In genomic region chr19:54266133-54266532, GRCh38 we compare ENCODE assay signal across 8 cellular contexts. TPM values are rescaled to one million over a fixed set of nuclear protein-coding genes. Genes with fewer than 3 reads are reported as not detected.
DNase-seq lines count a peak whose midpoint lies in the region; ATAC-seq and TF ChIP-seq lines count a peak whose summit lies in the region.

No MANE protein-coding gene starts in this region.

- peak; percentile 65 to 71 for ATAC-seq in activated T-cell treated with anti-CD3 and anti-CD28 coated beads, Interleukin-2, amount 50 U/mL, for 4 hours
- ATAC-seq in omental fat pad (ENCODE audit: low FRiP score) (no peak), thoracic aorta (ENCODE audit: insufficient number of reproducible peaks, low FRiP score, low read depth) (no peak), HG02840 (IDR thresholded peaks at IDR 0.05; ENCODE audit: low FRiP score, unreplicated experiment) (no peak)

- POLR2A ChIA-PET in HEK293T (lab: Yijun Ruan, JAX) = no interaction called here

- H3K9me3 ChIP-seq in thoracic aorta = no peaks in the 10 kb centered on the region

- H3K27ac Mint-ChIP-seq in CD14-positive monocyte = peak overlapping the region in 3 of 7 donors; percentile 30 to 84 (median 48)

- H3K36me3 Mint-ChIP-seq in CD14-positive monocyte = no peaks in the 10 kb centered on the region
- H3K36me3 Mint-ChIP-seq in activated T-cell treated with anti-CD3 and anti-CD28 coated beads, Interleukin-2, amount 50 U/mL, for 4 hours (ENCODE audit: insufficient read depth) = no peaks in the 10 kb centered on the region

- DNase-seq in CD14-positive monocyte (ENCODE audit: low spot score) (peak; percentile 76), HEK293T (ENCODE audit: extremely low spot score) (peak; percentile 80), OCI-M2 (lab: John Stamatoyannopoulos, UW; ENCODE audit: unreplicated experiment) (peak; percentile 13), fibroblast of villous mesenchyme (ENCODE audit: low read depth) (peak; percentile 65), omental fat pad (ENCODE audit: low spot score) (peak; percentile 88), thoracic aorta (ENCODE audit: low spot score) (no peak)
- peak; percentile 55 for DNase-seq in activated T-cell treated with anti-CD3 and anti-CD28 coated beads, Interleukin-2, amount 50 U/mL, for 4 hours

- H3K4me3 ChIP-seq in fibroblast of villous mesenchyme (ENCODE audit: low read depth, low read length) (no peak overlapping the region), thoracic aorta (no peak overlapping the region)

- CTCF ChIA-PET in HEK293T (lab: Yijun Ruan, JAX) = interaction anchor here (0.6 to 1.5 kb wide), 8 partner anchors 9 to 92 kb away, joined by 3 to 12 read pairs (median 3); partner anchors contain the start of genes LILRB5 and MBOAT7

- H3K4me1 Mint-ChIP-seq in CD14-positive monocyte = peaks cover 39% of the 10 kb centered on the region
- H3K4me1 Mint-ChIP-seq in activated T-cell treated with anti-CD3 and anti-CD28 coated beads, Interleukin-2, amount 50 U/mL, for 4 hours (ENCODE audit: low read depth) = no peaks in the 10 kb centered on the region

- H3K27me3 Mint-ChIP-seq in CD14-positive monocyte (ENCODE audit: low read depth in 3 of 3) = peaks cover 0 to 2% (median 0%) of the 10 kb centered on the region in 3 donors
- H3K27me3 Mint-ChIP-seq in activated T-cell treated with anti-CD3 and anti-CD28 coated beads, Interleukin-2, amount 50 U/mL, for 4 hours (ENCODE audit: low read depth) = peaks cover 15% of the 10 kb centered on the region

- no peaks in the 10 kb centered on the region for H3K4me1 ChIP-seq in thoracic aorta (ENCODE audit: control insufficient read depth in 1 of 2, low read depth in 2 of 2)

- intact Hi-C loops in CD14-positive monocyte (cut with micrococcal nuclease) = loop anchor here in 1 of 2 donors (2.0 to 10.0 kb wide), 2 partner anchors 15 to 49 kb away; partner anchors contain the start of genes LILRA5 and LILRB2

- peak overlapping the region in 1 of 2 donors; percentile 20 for H3K4me3 Mint-ChIP-seq in CD14-positive monocyte
- no peak overlapping the region for H3K4me3 Mint-ChIP-seq in activated T-cell treated with anti-CD3 and anti-CD28 coated beads, Interleukin-2, amount 50 U/mL, for 4 hours

- no peaks in the 10 kb centered on the region for H3K27me3 ChIP-seq in thoracic aorta (replicated peaks; ENCODE audit: insufficient read depth)

- TF ChIP-seq CTCF in CD14-positive monocyte (IDR thresholded peaks at IDR 0.05) = peak; percentile 88
- peak; percentile 73 for TF ChIP-seq CTCF in fibroblast of villous mesenchyme (IDR thresholded peaks at IDR 0.05; ENCODE audit: insufficient read depth, low read depth, low read length)
- no peak for TF ChIP-seq CTCF in omental fat pad (IDR thresholded peaks at IDR 0.05)
- peak; percentile 50 for TF ChIP-seq CTCF in thoracic aorta (IDR thresholded peaks at IDR 0.05)

- H3K36me3 ChIP-seq in thoracic aorta = no peaks in the 10 kb centered on the region

- no peak overlapping the region for H3K27ac ChIP-seq in thoracic aorta

- H3K9me3 Mint-ChIP-seq in CD14-positive monocyte = no peaks in the 10 kb centered on the region
- no peaks in the 10 kb centered on the region for H3K9me3 Mint-ChIP-seq in activated T-cell treated with anti-CD3 and anti-CD28 coated beads, Interleukin-2, amount 50 U/mL, for 4 hours

TF ChIP-seq in HEK293T, 16 proteins besides CTCF, POLR2A, EP300 and RAD21:
- TF ChIP-seq, protein P1, sequence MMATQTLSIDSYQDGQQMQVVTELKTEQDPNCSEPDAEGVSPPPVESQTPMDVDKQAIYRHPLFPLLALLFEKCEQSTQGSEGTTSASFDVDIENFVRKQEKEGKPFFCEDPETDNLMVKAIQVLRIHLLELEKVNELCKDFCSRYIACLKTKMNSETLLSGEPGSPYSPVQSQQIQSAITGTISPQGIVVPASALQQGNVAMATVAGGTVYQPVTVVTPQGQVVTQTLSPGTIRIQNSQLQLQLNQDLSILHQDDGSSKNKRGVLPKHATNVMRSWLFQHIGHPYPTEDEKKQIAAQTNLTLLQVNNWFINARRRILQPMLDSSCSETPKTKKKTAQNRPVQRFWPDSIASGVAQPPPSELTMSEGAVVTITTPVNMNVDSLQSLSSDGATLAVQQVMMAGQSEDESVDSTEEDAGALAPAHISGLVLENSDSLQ (IDR thresholded peaks at IDR 0.05) = no peak
- TF ChIP-seq CTBP1 (IDR thresholded peaks at IDR 0.05; ENCODE audit: borderline replicate concordance) = peak; percentile 84

RNA-seq across cellular contexts. Expression of gene LILRB5, which starts 9.1 kb away (rescaled TPM):
- polyA plus RNA-seq in CD14-positive monocyte = under 1 TPM; 0.14 to 0.17 TPM
- total RNA-seq in activated T-cell treated with anti-CD3 and anti-CD28 coated beads, Interleukin-2, amount 50 U/mL, for 4 hours = not detected
- total RNA-seq in fibroblast of villous mesenchyme = not detected in 2 replicates
- 10 to 100 TPM; 24.0 to 75.5 (median 39.4) TPM for total RNA-seq in omental fat pad
- 10 to 100 TPM; 17.6 to 60.4 TPM for total RNA-seq in thoracic aorta

RNA-seq across cellular contexts. Expression of gene LILRB2, which starts 14.8 kb away (rescaled TPM):
- polyA plus RNA-seq in CD14-positive monocyte = 100 to 1,000 TPM; 111 to 172 TPM
- not detected for total RNA-seq in activated T-cell treated with anti-CD3 and anti-CD28 coated beads, Interleukin-2, amount 50 U/mL, for 4 hours
- total RNA-seq in fibroblast of villous mesenchyme = not detected in 2 replicates
- 10 to 100 TPM in 2 of 4 donors, 1 to 10 TPM in 2; 3.5 to 15.4 (median 10.1) TPM for total RNA-seq in omental fat pad
- total RNA-seq in thoracic aorta = 10 to 100 TPM; 11.1 to 13.7 TPM

RNA-seq across cellular contexts. Expression of gene LILRA6, which starts 23.5 kb away (rescaled TPM):
- polyA plus RNA-seq in CD14-positive monocyte = 100 to 1,000 TPM in 1 of 2 donors, 10 to 100 TPM in 1; 65.7 to 143 TPM
- total RNA-seq in activated T-cell treated with anti-CD3 and anti-CD28 coated beads, Interleukin-2, amount 50 U/mL, for 4 hours = not detected
- total RNA-seq in fibroblast of villous mesenchyme (not detected in 2 replicates), omental fat pad (10 to 100 TPM in 1 of 4 donors, 1 to 10 TPM in 3; 2.1 to 13.6 (median 7.3) TPM), thoracic aorta (1 to 10 TPM; 4.6 to 5.2 TPM)

RNA-seq across cellular contexts. Expression of gene LILRB3, which starts 43.3 kb away (rescaled TPM):
- 100 to 1,000 TPM in 1 of 2 donors, 10 to 100 TPM in 1; 62.9 to 104 TPM for polyA plus RNA-seq in CD14-positive monocyte
- total RNA-seq in activated T-cell treated with anti-CD3 and anti-CD28 coated beads, Interleukin-2, amount 50 U/mL, for 4 hours = not detected
- total RNA-seq in fibroblast of villous mesenchyme (not detected in 2 replicates), omental fat pad (100 to 1,000 TPM in 1 of 4 donors, 10 to 100 TPM in 3; 11.7 to 135 (median 71.5) TPM), thoracic aorta (10 to 100 TPM; 21.9 to 71.5 TPM)

RNA-seq across cellular contexts. Expression of gene LILRA5, which starts 46.8 kb away (rescaled TPM):
- polyA plus RNA-seq in CD14-positive monocyte = 100 to 1,000 TPM; 516 to 580 TPM
- not detected for total RNA-seq in activated T-cell treated with anti-CD3 and anti-CD28 coated beads, Interleukin-2, amount 50 U/mL, for 4 hours
- total RNA-seq in fibroblast of villous mesenchyme (not detected in 2 replicates), omental fat pad (10 to 100 TPM in 1 of 4 donors, 1 to 10 TPM in 3; 3.7 to 13.2 (median 7.8) TPM), thoracic aorta (10 to 100 TPM in 1 of 2 donors, 1 to 10 TPM in 1; 9.6 to 12.2 TPM)

Comparison
In these comparisons a context has a peak if more than half of its experiments do, and no peak if none do; other contexts are left out.
1. CTCF ChIP-seq: peak in CD14-positive monocyte (single experiment), fibroblast of villous mesenchyme (single experiment) and thoracic aorta (single experiment); none in omental fat pad (0 of 3).
2. ATAC-seq: peak in activated T-cell treated with anti-CD3 and anti-CD28 coated beads, Interleukin-2, amount 50 U/mL, for 4 hours (2 of 2); none in omental fat pad (single experiment), thoracic aorta (single experiment) and HG02840 (single experiment).
3. RNA of gene LILRB5, which starts 9.1 kb away (total RNA-seq): 17.6 to 60.4 TPM in thoracic aorta and 24.0 to 75.5 TPM in omental fat pad; not detected in activated T-cell treated with anti-CD3 and anti-CD28 coated beads, Interleukin-2, amount 50 U/mL, for 4 hours and not detected in fibroblast of villous mesenchyme; every median in the first group is over 10 times any median in the second.